In the genomic region with DNA sequence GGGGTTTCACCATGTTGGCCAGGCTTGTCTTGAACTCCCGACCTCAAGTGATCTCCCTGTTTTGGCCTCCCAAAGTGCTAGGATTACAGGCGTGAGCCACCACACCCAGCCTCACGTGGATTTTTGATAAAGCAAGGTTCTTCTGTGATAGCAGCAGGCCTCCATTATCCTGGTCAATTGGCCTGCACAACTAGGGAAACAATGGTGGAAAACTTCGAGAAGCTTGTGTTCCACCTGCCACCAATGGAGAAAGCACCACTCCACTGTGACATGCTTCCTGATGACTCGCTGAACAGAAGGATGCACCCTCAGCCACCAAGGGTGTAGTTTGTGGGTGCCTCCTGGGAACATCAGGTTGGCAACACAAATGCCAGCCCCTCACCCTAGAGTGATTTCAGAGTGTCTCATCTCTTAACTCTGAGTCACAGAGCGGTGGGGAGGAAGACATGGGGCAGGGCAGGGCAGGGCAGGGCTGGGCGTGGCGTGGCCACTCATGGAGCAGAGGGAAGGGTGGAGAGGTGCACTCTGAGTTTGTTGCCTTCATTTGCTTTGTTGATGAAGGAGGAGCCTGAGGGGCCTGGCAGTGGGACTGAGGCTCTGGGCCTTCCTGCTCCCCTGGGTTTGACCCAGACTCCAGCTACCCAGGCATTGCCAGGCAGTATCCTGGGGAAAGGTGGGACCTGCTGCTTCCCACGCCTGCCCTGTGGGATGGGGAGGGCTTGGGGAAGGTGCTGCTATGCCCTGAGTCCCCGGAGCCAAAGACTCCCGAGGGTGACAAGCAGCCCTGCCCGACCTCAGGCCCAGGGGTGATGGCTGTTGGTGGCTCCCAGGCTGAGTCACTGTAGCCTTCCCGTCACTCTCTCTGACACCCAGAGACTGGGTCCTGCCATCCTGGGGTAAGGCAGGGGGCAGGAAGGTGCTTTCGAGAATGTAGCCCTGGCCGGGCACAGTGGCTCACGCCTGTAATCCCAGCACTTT, we compare ENCODE assay signal across 1 cellular context.
TF ChIP-seq lines count a peak whose summit lies in the region.

No MANE protein-coding gene starts in this region.

TF ChIP-seq in H1, 55 proteins besides CTCF, POLR2A, EP300 and RAD21:
- no peak for TF ChIP-seq KDM4A (IDR thresholded peaks at IDR 0.05; ENCODE audit: low read depth, low read length, severe bottlenecking)
- TF ChIP-seq GTF2F1 (IDR thresholded peaks at IDR 0.05; ENCODE audit: borderline replicate concordance, low read depth, low read length), result no peak
- TF ChIP-seq CHD2 (IDR thresholded peaks at IDR 0.05; ENCODE audit: low read length), result no peak
- TF ChIP-seq JUN (IDR thresholded peaks at IDR 0.05; ENCODE audit: low read depth, low read length), result no peak
- TF ChIP-seq, protein P1, sequence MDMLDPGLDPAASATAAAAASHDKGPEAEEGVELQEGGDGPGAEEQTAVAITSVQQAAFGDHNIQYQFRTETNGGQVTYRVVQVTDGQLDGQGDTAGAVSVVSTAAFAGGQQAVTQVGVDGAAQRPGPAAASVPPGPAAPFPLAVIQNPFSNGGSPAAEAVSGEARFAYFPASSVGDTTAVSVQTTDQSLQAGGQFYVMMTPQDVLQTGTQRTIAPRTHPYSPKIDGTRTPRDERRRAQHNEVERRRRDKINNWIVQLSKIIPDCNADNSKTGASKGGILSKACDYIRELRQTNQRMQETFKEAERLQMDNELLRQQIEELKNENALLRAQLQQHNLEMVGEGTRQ (IDR thresholded peaks at IDR 0.05; ENCODE audit: low read length), result no peak
- TF ChIP-seq CHD1 (IDR thresholded peaks at IDR 0.05; ENCODE audit: low read depth, low read length), result no peak
- no peak for TF ChIP-seq TEAD4 (IDR thresholded peaks at IDR 0.05; ENCODE audit: low read depth, low read length)
- no peak for TF ChIP-seq HDAC6 (IDR thresholded peaks at IDR 0.05; ENCODE audit: low read depth, low read length)
- no peak for TF ChIP-seq NANOG (IDR thresholded peaks at IDR 0.05; ENCODE audit: insufficient read depth, low read depth, low read length, poor library complexity, severe bottlenecking)
- TF ChIP-seq TAF1 (IDR thresholded peaks at IDR 0.05; ENCODE audit: low read depth, low read length), result no peak
- no peak for TF ChIP-seq SRF (IDR thresholded peaks at IDR 0.05; ENCODE audit: low read depth, low read length)
- no peak for TF ChIP-seq SP4 (IDR thresholded peaks at IDR 0.05; ENCODE audit: low read length)
- TF ChIP-seq, protein P2, sequence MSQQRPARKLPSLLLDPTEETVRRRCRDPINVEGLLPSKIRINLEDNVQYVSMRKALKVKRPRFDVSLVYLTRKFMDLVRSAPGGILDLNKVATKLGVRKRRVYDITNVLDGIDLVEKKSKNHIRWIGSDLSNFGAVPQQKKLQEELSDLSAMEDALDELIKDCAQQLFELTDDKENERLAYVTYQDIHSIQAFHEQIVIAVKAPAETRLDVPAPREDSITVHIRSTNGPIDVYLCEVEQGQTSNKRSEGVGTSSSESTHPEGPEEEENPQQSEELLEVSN (IDR thresholded peaks at IDR 0.05), result no peak
- TF ChIP-seq SIRT6 (IDR thresholded peaks at IDR 0.05; ENCODE audit: low read length), result no peak
- no peak for TF ChIP-seq SIX5 (IDR thresholded peaks at IDR 0.05; ENCODE audit: low read depth, low read length)
- TF ChIP-seq ASH2L (IDR thresholded peaks at IDR 0.05; ENCODE audit: low read length), result no peak
- no peak for TF ChIP-seq KDM5A (IDR thresholded peaks at IDR 0.05; ENCODE audit: low read length)
TF ChIP-seq in H1: peak in this region for 0.
